13 cellular contexts compared by ENCODE assay signal in the genomic region with DNA sequence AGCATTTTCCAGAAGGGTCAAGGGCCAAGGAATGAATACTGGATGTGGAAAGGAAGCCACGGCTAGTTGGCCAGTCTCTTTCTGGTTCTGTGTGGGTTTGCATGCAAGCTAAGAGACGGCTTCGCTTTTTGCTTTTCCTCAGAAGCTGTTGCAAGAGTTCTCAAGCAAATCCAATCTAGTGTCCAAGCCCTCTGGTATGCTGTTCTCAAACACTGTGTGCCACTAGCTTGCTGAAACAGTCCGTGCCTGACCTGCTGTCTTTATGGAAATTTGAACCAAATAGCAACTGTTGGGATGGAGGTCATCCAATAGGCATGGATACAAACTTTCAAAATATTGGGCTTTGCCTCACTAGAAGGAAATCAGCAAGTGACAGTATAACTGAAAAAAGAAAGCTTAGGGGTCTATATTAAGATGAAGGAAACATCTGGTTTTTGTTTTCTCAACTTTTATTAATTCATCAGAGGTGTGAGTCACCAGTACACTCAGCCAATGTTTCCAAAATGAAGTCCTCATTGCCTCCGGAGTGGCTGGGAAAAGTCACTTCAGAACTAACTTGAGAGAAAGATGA.
DNase-seq lines count a peak whose midpoint lies in the region; ATAC-seq, FAIRE-seq and TF ChIP-seq lines count a peak whose summit lies in the region.
"Had no signal": no experiment of that assay in that cellular context is flagged by ENCODE, and none has a peak within 500 bp of the region (broad histone marks: within the 10 kb centered on the region; RNA-seq: fewer than 3 reads in every experiment).

No MANE protein-coding gene starts in this region.

- peak; percentile 68 for ATAC-seq in left lung

- H3K27me3 ChIP-seq in left lung, result no peaks in the 10 kb centered on the region
- H3K27me3 ChIP-seq in suprapubic skin, result no peaks in the 10 kb centered on the region

- WGBS in suprapubic skin, result 53% methylated on average over 5 of the region's 5 CpGs

- TF ChIP-seq CTCF in HEK293 (tag by site-specific recombination; IDR thresholded peaks at IDR 0.05), result no peak
- TF ChIP-seq CTCF in choroid plexus epithelial cell (conservative IDR thresholded peaks at IDR 0.05; ENCODE audit: low read depth, low read length), result no peak
- TF ChIP-seq CTCF in left lung (IDR thresholded peaks at IDR 0.05), result no peak
- no peak for TF ChIP-seq CTCF in suprapubic skin (IDR thresholded peaks at IDR 0.05)

- peak overlapping the region; percentile 91; the same call in 1 of the 2 replicates for H3K27ac ChIP-seq in HEK293 (ENCODE audit: extremely low read depth, low read depth, low read length)
- H3K27ac ChIP-seq in left lung, result peak overlapping the region in 1 of 2 donors; percentile 53
- peak overlapping the region; percentile 76 for H3K27ac ChIP-seq in suprapubic skin

- CTCF ChIA-PET in HEK293 (lab: Yijun Ruan, JAX), result interaction anchor here (0.6 to 1.5 kb wide), 3 partner anchors 27 to 142 kb away, joined by 3 to 9 read pairs (median 5); no protein-coding TSS in a partner anchor

- peak; percentile 85 for DNase-seq in choroid plexus epithelial cell (ENCODE audit: low read depth)
- no peak for DNase-seq in left lung
- no peak for DNase-seq in suprapubic skin (ENCODE audit: low spot score in 2 of 2)
- no peak for DNase-seq in GM12891 (ENCODE audit: insufficient read length, low spot score)
- no peak for DNase-seq in activated CD4-positive, alpha-beta T cell treated with anti-CD3 and anti-CD28 coated beads, Interleukin-2, amount 10 ng/mL, durations not matched to agents 24 days and 14 days
- DNase-seq in NCI-H1048 (lab: John Stamatoyannopoulos, UW), result no peak
- DNase-seq in NCI-H1930 (lab: John Stamatoyannopoulos, UW), result no peak
- DNase-seq: DMS53, NCI-H1105, T1000 had no signal

- intact Hi-C loops in left lung (cut with DNase I), result no loop called here
- intact Hi-C loops in activated CD4-positive, alpha-beta T cell treated with anti-CD3 and anti-CD28 coated beads, Interleukin-2, amount 10 ng/mL, durations not matched to agents 24 days and 14 days (cut with micrococcal nuclease), result no loop called here

- H3K4me3 Mint-ChIP-seq in activated CD4-positive, alpha-beta T cell treated with anti-CD3 and anti-CD28 coated beads, Interleukin-2, amount 10 ng/mL, durations not matched to agents 24 days and 14 days, result no peak overlapping the region

- no peak overlapping the region for H3K27ac Mint-ChIP-seq in activated CD4-positive, alpha-beta T cell treated with anti-CD3 and anti-CD28 coated beads, Interleukin-2, amount 10 ng/mL, durations not matched to agents 24 days and 14 days

- TF ChIP-seq POLR2A in suprapubic skin (IDR thresholded peaks at IDR 0.05) (no peak), GM12891 (IDR thresholded peaks at IDR 0.05; ENCODE audit: low read depth, low read length) (no peak)

- no peak for FAIRE-seq in GM12891 (lab: Jason Lieb, UNC)
- FAIRE-seq: H1, islet of Langerhans had no signal

- H3K9me3 ChIP-seq in HEK293 (ENCODE audit: control insufficient read depth, insufficient read depth, low read depth, low read length), result no peaks in the 10 kb centered on the region
- H3K9me3 ChIP-seq in left lung, result no peaks in the 10 kb centered on the region
- H3K9me3 ChIP-seq in suprapubic skin, result no peaks in the 10 kb centered on the region

- no peaks in the 10 kb centered on the region for H3K36me3 Mint-ChIP-seq in activated CD4-positive, alpha-beta T cell treated with anti-CD3 and anti-CD28 coated beads, Interleukin-2, amount 10 ng/mL, durations not matched to agents 24 days and 14 days (ENCODE audit: low read depth)

- peak; percentile 97 for TF ChIP-seq EP300 in suprapubic skin (IDR thresholded peaks at IDR 0.05)

- POLR2A ChIA-PET in HEK293 (lab: Yijun Ruan, JAX), result interaction anchor here (0.7 to 1.0 kb wide), 3 partner anchors 9 to 220 kb away, joined by 3 to 6 read pairs (median 3); no protein-coding TSS in a partner anchor

- H3K9me3 Mint-ChIP-seq in activated CD4-positive, alpha-beta T cell treated with anti-CD3 and anti-CD28 coated beads, Interleukin-2, amount 10 ng/mL, durations not matched to agents 24 days and 14 days, result no peaks in the 10 kb centered on the region

- H3K36me3 ChIP-seq in HEK293 (ENCODE audit: control insufficient read depth in 2 of 2, insufficient read depth in 1 of 2, low read length in 2 of 2) (no peaks in the 10 kb centered on the region), left lung (no peaks in the 10 kb centered on the region), suprapubic skin (no peaks in the 10 kb centered on the region)

- no peaks in the 10 kb centered on the region for H3K27me3 Mint-ChIP-seq in activated CD4-positive, alpha-beta T cell treated with anti-CD3 and anti-CD28 coated beads, Interleukin-2, amount 10 ng/mL, durations not matched to agents 24 days and 14 days

- peaks cover 12% of the 10 kb centered on the region for H3K4me1 ChIP-seq in HEK293 (ENCODE audit: control insufficient read depth, insufficient read depth, low read length)
- H3K4me1 ChIP-seq in left lung, result no peaks in the 10 kb centered on the region
- H3K4me1 ChIP-seq in suprapubic skin, result no peaks in the 10 kb centered on the region

- peaks cover 6% of the 10 kb centered on the region for H3K4me1 Mint-ChIP-seq in activated CD4-positive, alpha-beta T cell treated with anti-CD3 and anti-CD28 coated beads, Interleukin-2, amount 10 ng/mL, durations not matched to agents 24 days and 14 days

- H3K4me3 ChIP-seq in HEK293 (ENCODE audit: low read depth, low read length) (no peak overlapping the region), choroid plexus epithelial cell (ENCODE audit: low read depth, low read length) (no peak overlapping the region), left lung (no peak overlapping the region), suprapubic skin (no peak overlapping the region)

TF ChIP-seq in HEK293, 187 proteins besides CTCF, POLR2A, EP300 and RAD21 (continues in another document):
- TF ChIP-seq ZNF16 (tag by site-specific recombination; IDR thresholded peaks at IDR 0.05; ENCODE audit: low read depth) (no peak), PRDM6 (tag by site-specific recombination; IDR thresholded peaks at IDR 0.05) (peak; percentile 36; the same call in 1 of the 2 replicates), ZNF133 (tag by site-specific recombination; IDR thresholded peaks at IDR 0.05) (no peak), ZNF426 (tag by site-specific recombination; IDR thresholded peaks at IDR 0.05) (no peak)

TF ChIP-seq in GM12891, 5 proteins besides CTCF, POLR2A, EP300 and RAD21:
- TF ChIP-seq POLR2AphosphoS5 (IDR thresholded peaks at IDR 0.05; ENCODE audit: low read depth, low read length) (no peak), SPI1 (IDR thresholded peaks at IDR 0.05; ENCODE audit: low read depth, low read length) (no peak), PAX5 (IDR thresholded peaks at IDR 0.05; ENCODE audit: insufficient read depth, low read length, severe bottlenecking) (no peak), POU2F2 (IDR thresholded peaks at IDR 0.05; ENCODE audit: low read depth, low read length) (no peak), TAF1 (IDR thresholded peaks at IDR 0.05; ENCODE audit: low read depth, low read length) (no peak)
TF ChIP-seq in GM12891: peak in this region for 0.
